Comparison of ENCODE assay signal across 17 cellular contexts in the genomic region with DNA sequence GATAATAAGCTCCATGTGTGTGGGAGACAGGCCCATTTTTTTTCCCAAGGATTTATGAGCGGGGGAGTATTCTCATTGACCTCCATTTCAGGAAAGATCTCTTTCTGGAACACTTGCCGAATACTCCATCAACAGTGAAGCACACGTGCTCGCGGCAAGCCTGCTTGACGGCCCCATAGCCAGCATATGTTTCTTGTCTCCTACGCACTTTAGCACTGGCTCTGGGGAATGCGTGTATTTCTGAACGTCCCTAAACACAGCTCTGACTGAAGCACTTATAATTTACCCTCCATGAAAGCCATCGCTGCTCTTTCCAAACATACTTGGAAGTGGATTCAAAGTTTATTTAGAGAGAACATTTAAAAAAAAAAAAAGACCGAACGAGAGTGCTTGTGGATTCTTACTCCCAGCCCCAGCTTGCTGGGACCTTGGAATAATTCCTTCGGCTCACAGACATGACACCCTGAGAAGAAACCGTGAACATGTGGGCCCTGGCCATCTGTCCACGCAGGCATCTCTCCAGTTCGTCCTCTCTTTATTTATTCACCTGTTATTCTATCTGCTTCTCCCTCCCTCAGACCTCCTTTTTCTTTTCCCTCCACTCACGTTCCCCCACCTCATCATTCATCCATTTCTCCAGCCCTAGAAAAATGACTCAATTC.
DNase-seq lines count a peak whose midpoint lies in the region; ATAC-seq and TF ChIP-seq lines count a peak whose summit lies in the region.
"Had no signal": no experiment of that assay in that cellular context is flagged by ENCODE, and none has a peak within 500 bp of the region (broad histone marks: within the 10 kb centered on the region; RNA-seq: fewer than 3 reads in every experiment).

No MANE protein-coding gene starts in this region.

- H3K4me1 Mint-ChIP-seq in WTC11 (peaks cover 28% of the 10 kb centered on the region), glutamatergic neuron (ENCODE audit: low read depth, unreplicated experiment) (peaks cover 19% of the 10 kb centered on the region)

- DNase-seq in WTC11 (ENCODE audit: low spot score) (no peak), glutamatergic neuron (no peak), myocyte (ENCODE audit: low read depth) (peak; percentile 32), testis (peak; percentile 67), HPDE6-E6E7 (ENCODE audit: extremely low spot score) (no peak), smooth muscle cell (lab: John Stamatoyannopoulos, UW; ENCODE audit: unreplicated experiment) (no peak)
- DNase-seq: activated CD4-positive, alpha-beta T cell treated with anti-CD3 and anti-CD28 coated beads for 36 hours; activated CD8-positive, alpha-beta memory T cell treated with anti-CD3 and anti-CD28 coated beads, Interleukin-2, amount 50 U/mL, for 4 hours; effector CD4-positive, alpha-beta T cell; KBM-7; NCI-H1105 treated with DMSO at 0.1 percent for 48 hours; NCI-H226; nucleus accumbens; SJCRH30; stimulated activated naive CD4-positive, alpha-beta T cell had no signal

- H3K4me3 Mint-ChIP-seq in WTC11 (no peak overlapping the region), glutamatergic neuron (ENCODE audit: unreplicated experiment) (no peak overlapping the region)
- H3K4me3 Mint-ChIP-seq: activated CD4-positive, alpha-beta T cell treated with anti-CD3 and anti-CD28 coated beads for 36 hours; T-helper 2 cell treated with Interferon-gamma antibody and Interleukin-4, amounts not matched to agents 5 μg/mL and 100 μg/mL, for 36 hours had no signal

- H3K9me3 ChIP-seq in testis = no peaks in the 10 kb centered on the region
- no peaks in the 10 kb centered on the region for H3K9me3 ChIP-seq in smooth muscle cell (replicated peaks; ENCODE audit: low read depth)
- H3K9me3 ChIP-seq: SJCRH30 had no signal

- TF ChIP-seq POLR2A in testis (IDR thresholded peaks at IDR 0.05) = no peak

- H3F3A ChIP-seq in smooth muscle cell (ENCODE audit: low read depth) = peaks cover 3% of the 10 kb centered on the region

- POLR2A ChIA-PET in WTC11 (lab: Charles Lee) = no interaction called here

- H3K27me3 Mint-ChIP-seq in WTC11 (ENCODE audit: low read depth) (peaks cover 3% of the 10 kb centered on the region; the same call in 1 of the 2 replicates), glutamatergic neuron (ENCODE audit: unreplicated experiment) (peaks cover 14% of the 10 kb centered on the region)
- H3K27me3 Mint-ChIP-seq: activated CD4-positive, alpha-beta T cell treated with anti-CD3 and anti-CD28 coated beads for 36 hours had no signal

- H3K27ac ChIP-seq in testis (peak overlapping the region in 1 of 2 donors; percentile 68), smooth muscle cell (ENCODE audit: low read depth) (no peak overlapping the region)
- H3K27ac ChIP-seq: SJCRH30 had no signal

- no peak overlapping the region for H3K4me2 ChIP-seq in smooth muscle cell

- no peak overlapping the region for H2AFZ ChIP-seq in smooth muscle cell (ENCODE audit: low read depth)

- WGBS in testis, 2 donors = 34 to 50% methylated on average over 17 of the region's 17 CpGs
- WGBS in smooth muscle cell (ENCODE audit: low lambda C conversion rate) = 84% methylated on average over 17 of the region's 17 CpGs

- H3K9ac ChIP-seq in smooth muscle cell (ENCODE audit: low read depth) = no peak overlapping the region

- no peaks in the 10 kb centered on the region for H3K79me2 ChIP-seq in smooth muscle cell (ENCODE audit: low read depth)

- H3K27me3 ChIP-seq in testis (no peaks in the 10 kb centered on the region), smooth muscle cell (ENCODE audit: low read depth) (no peaks in the 10 kb centered on the region)
- H3K27me3 ChIP-seq: SJCRH30 had no signal

- CTCF ChIA-PET in WTC11 (lab: Charles Lee) = interaction anchor here (1.7 kb wide), 1 partner anchor 135 kb away, joined by 5 read pairs; no protein-coding TSS in a partner anchor

- intact Hi-C loops in testis (cut with DNase I; ENCODE audit: low total_unique reads) = no loop called here

- no peaks in the 10 kb centered on the region for H4K20me1 ChIP-seq in smooth muscle cell (ENCODE audit: low read depth)

- H3K27ac Mint-ChIP-seq in WTC11 = peak overlapping the region; percentile 11; the same call in 1 of the 2 replicates
- peak overlapping the region; percentile 64 for H3K27ac Mint-ChIP-seq in glutamatergic neuron (ENCODE audit: unreplicated experiment)
- H3K27ac Mint-ChIP-seq: activated CD4-positive, alpha-beta T cell treated with anti-CD3 and anti-CD28 coated beads for 36 hours; T-helper 2 cell treated with Interferon-gamma antibody and Interleukin-4, amounts not matched to agents 5 μg/mL and 100 μg/mL, for 36 hours had no signal

- H3K36me3 ChIP-seq in testis (ENCODE audit: low read depth, missing control alignments) = no peaks in the 10 kb centered on the region
- no peaks in the 10 kb centered on the region for H3K36me3 ChIP-seq in smooth muscle cell (ENCODE audit: low read depth)
- H3K36me3 ChIP-seq: SJCRH30 had no signal

- H3K36me3 Mint-ChIP-seq in WTC11 (no peaks in the 10 kb centered on the region), glutamatergic neuron (ENCODE audit: unreplicated experiment) (no peaks in the 10 kb centered on the region)

- H3K9me3 Mint-ChIP-seq in WTC11 (no peaks in the 10 kb centered on the region), glutamatergic neuron (ENCODE audit: unreplicated experiment) (peaks cover 17% of the 10 kb centered on the region)
- H3K9me3 Mint-ChIP-seq: T-helper 2 cell treated with Interferon-gamma antibody and Interleukin-4, amounts not matched to agents 5 μg/mL and 100 μg/mL, for 36 hours had no signal

- H3K4me1 ChIP-seq in testis = peaks cover 5% of the 10 kb centered on the region
- no peaks in the 10 kb centered on the region for H3K4me1 ChIP-seq in smooth muscle cell (ENCODE audit: low read depth)
- H3K4me1 ChIP-seq: SJCRH30 had no signal

- H3K4me3 ChIP-seq in testis = no peak overlapping the region
- H3K4me3 ChIP-seq in smooth muscle cell = no peak overlapping the region
- H3K4me3 ChIP-seq: SJCRH30 had no signal

- TF ChIP-seq CTCF in WTC11 (IDR thresholded peaks at IDR 0.05) (no peak), glutamatergic neuron (IDR thresholded peaks at IDR 0.05; ENCODE audit: partially characterized antibody, unreplicated experiment) (no peak), testis (IDR thresholded peaks at IDR 0.05) (no peak), smooth muscle cell (IDR thresholded peaks at IDR 0.05; ENCODE audit: borderline replicate concordance, insufficient read depth, poor library complexity, severe bottlenecking) (no peak)

- ATAC-seq in WTC11 = no peak
- ATAC-seq in GM21381 (IDR thresholded peaks at IDR 0.05; ENCODE audit: unreplicated experiment) = no peak
- ATAC-seq: activated CD4-positive, alpha-beta T cell treated with anti-CD3 and anti-CD28 coated beads for 36 hours had no signal

TF ChIP-seq in WTC11, 78 proteins besides CTCF, POLR2A, EP300 and RAD21 (continues in another document):
- no peak for TF ChIP-seq ZBTB21 (CRISPR knock-in tag; IDR thresholded peaks at IDR 0.05; ENCODE audit: borderline replicate concordance)
- no peak for TF ChIP-seq ESRRA (CRISPR knock-in tag; IDR thresholded peaks at IDR 0.05; ENCODE audit: borderline replicate concordance)
- no peak for TF ChIP-seq IRF1 (CRISPR knock-in tag; IDR thresholded peaks at IDR 0.05)
- no peak for TF ChIP-seq NFE2L1 (CRISPR knock-in tag; IDR thresholded peaks at IDR 0.05)
- TF ChIP-seq ZNF425 (CRISPR knock-in tag; conservative IDR thresholded peaks at IDR 0.05) = no peak

Comparison
In these comparisons a context has a peak if more than half of its experiments do, and no peak if none do; other contexts are left out.
1. DNase-seq: peak in myocyte (single experiment) and testis (single experiment); none in WTC11 (single experiment), glutamatergic neuron (single experiment), HPDE6-E6E7 (single experiment) and smooth muscle cell (single experiment).